ENCODE assay signal across 1 cellular context in the genomic region with DNA sequence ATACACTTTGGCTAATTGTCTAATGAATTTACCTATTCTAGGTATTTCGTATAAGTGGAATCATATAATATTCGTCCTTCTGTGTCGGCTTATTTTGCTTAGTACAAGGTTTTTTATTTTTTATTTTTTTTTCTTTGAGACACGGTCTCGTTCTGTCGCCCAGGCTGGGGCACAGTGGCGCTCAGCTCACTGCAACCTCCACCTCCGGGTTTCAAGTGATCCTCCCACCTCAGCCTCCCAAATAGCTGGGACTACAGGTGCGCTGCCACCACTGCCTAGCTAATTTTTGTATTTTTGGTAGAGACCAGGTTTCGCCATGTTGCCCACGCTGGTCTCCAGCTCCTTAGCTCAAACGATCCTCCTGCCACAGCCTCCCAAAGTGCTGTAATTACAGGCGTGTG.
TF ChIP-seq lines count a peak whose summit lies in the region.

No MANE protein-coding gene starts in this region.

TF ChIP-seq in HCT116, 20 proteins besides CTCF, POLR2A, EP300 and RAD21 (continued from another document):
- TF ChIP-seq ELF1 (IDR thresholded peaks at IDR 0.05; ENCODE audit: borderline replicate concordance, low read depth) = no peak
- no peak for TF ChIP-seq ZFX (IDR thresholded peaks at IDR 0.05)
- TF ChIP-seq TCF7L2 (IDR thresholded peaks at IDR 0.05; ENCODE audit: borderline replicate concordance, extremely low read depth, insufficient read depth, insufficient read length) = no peak
- TF ChIP-seq, protein P1, sequence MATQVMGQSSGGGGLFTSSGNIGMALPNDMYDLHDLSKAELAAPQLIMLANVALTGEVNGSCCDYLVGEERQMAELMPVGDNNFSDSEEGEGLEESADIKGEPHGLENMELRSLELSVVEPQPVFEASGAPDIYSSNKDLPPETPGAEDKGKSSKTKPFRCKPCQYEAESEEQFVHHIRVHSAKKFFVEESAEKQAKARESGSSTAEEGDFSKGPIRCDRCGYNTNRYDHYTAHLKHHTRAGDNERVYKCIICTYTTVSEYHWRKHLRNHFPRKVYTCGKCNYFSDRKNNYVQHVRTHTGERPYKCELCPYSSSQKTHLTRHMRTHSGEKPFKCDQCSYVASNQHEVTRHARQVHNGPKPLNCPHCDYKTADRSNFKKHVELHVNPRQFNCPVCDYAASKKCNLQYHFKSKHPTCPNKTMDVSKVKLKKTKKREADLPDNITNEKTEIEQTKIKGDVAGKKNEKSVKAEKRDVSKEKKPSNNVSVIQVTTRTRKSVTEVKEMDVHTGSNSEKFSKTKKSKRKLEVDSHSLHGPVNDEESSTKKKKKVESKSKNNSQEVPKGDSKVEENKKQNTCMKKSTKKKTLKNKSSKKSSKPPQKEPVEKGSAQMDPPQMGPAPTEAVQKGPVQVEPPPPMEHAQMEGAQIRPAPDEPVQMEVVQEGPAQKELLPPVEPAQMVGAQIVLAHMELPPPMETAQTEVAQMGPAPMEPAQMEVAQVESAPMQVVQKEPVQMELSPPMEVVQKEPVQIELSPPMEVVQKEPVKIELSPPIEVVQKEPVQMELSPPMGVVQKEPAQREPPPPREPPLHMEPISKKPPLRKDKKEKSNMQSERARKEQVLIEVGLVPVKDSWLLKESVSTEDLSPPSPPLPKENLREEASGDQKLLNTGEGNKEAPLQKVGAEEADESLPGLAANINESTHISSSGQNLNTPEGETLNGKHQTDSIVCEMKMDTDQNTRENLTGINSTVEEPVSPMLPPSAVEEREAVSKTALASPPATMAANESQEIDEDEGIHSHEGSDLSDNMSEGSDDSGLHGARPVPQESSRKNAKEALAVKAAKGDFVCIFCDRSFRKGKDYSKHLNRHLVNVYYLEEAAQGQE (IDR thresholded peaks at IDR 0.05; ENCODE audit: low read depth) = no peak
- TF ChIP-seq POLR2AphosphoS5 (IDR thresholded peaks at IDR 0.05; ENCODE audit: low read depth, low read length) = no peak
